In genomic region chr20:31502884-31503673, GRCh38 we compare ENCODE assay signal across 8 cellular contexts. TPM values are rescaled to one million over a fixed set of nuclear protein-coding genes. Genes with fewer than 3 reads are reported as not detected.
DNase-seq lines count a peak whose midpoint lies in the region; TF ChIP-seq lines count a peak whose summit lies in the region.
"Not testable (repeated sequence)": the region's sequence is repeated elsewhere in the genome, so short reads cannot be mapped to it uniquely, and the experiment has no call there.

No MANE protein-coding gene starts in this region.

- not testable (repeated sequence) for H3K36me3 Mint-ChIP-seq in activated naive CD4-positive, alpha-beta T cell treated with anti-CD3 and anti-CD28 coated beads for 36 hours (ENCODE audit: low read depth); glutamatergic neuron (ENCODE audit: unreplicated experiment); type B pancreatic cell

- CTCF ChIA-PET in activated naive CD4-positive, alpha-beta T cell treated with anti-CD3 and anti-CD28 coated beads for 36 hours (lab: Charles Lee), result interaction anchor here (0.5 to 5.7 kb wide), 35 partner anchors 9 to 1969 kb away, joined by 3 to 132 read pairs (median 4); partner anchors contain the start of genes DEFB123, DEFB124, ID1 and REM1

- H3K4ac ChIP-seq in trophoblast cell (ENCODE audit: low read depth, low read length), result not testable (repeated sequence)

- peak; percentile 88 for TF ChIP-seq CTCF in GM12865 (IDR thresholded peaks at IDR 0.05; ENCODE audit: insufficient read depth, low read depth, low read length, missing control alignments)
- TF ChIP-seq CTCF in HFF-Myc (IDR thresholded peaks at IDR 0.05; ENCODE audit: low read depth, low read length, missing control alignments), result peak; percentile 80
- peak; percentile 100 for TF ChIP-seq CTCF in glutamatergic neuron (IDR thresholded peaks at IDR 0.05; ENCODE audit: partially characterized antibody, unreplicated experiment)
- TF ChIP-seq CTCF in type B pancreatic cell (conservative IDR thresholded peaks at IDR 0.05), result peak; percentile 100

- not testable (repeated sequence) for H3K9ac ChIP-seq in trophoblast cell (ENCODE audit: low read length)

- not testable (repeated sequence) for H4K8ac ChIP-seq in trophoblast cell (ENCODE audit: low read depth, low read length)

- not testable (repeated sequence) for H4K12ac ChIP-seq in trophoblast cell (ENCODE audit: low read depth, low read length)

- not testable (repeated sequence) for H3K36me3 ChIP-seq in trophoblast cell (ENCODE audit: control insufficient read depth in 1 of 2, insufficient read depth in 2 of 2, low read length in 2 of 2)

- not testable (repeated sequence) for H3K4me1 Mint-ChIP-seq in activated naive CD4-positive, alpha-beta T cell treated with anti-CD3 and anti-CD28 coated beads for 36 hours (ENCODE audit: low read depth); glutamatergic neuron (ENCODE audit: low read depth, unreplicated experiment); type B pancreatic cell (ENCODE audit: unreplicated experiment)

- H4K91ac ChIP-seq in trophoblast cell (ENCODE audit: low read depth, low read length), result not testable (repeated sequence)

- not testable (repeated sequence) for H3K27ac Mint-ChIP-seq in activated naive CD4-positive, alpha-beta T cell treated with anti-CD3 and anti-CD28 coated beads for 36 hours; glutamatergic neuron (ENCODE audit: unreplicated experiment); type B pancreatic cell

- not testable (repeated sequence) for H2BK5ac ChIP-seq in trophoblast cell (ENCODE audit: low read depth, low read length, poor library complexity)

- not testable (repeated sequence) for H3K79me2 ChIP-seq in trophoblast cell (ENCODE audit: control insufficient read depth, insufficient read depth, low read length, poor library complexity)

- H3K9me3 ChIP-seq in trophoblast cell (ENCODE audit: insufficient read depth, low read depth, low read length), result not testable (repeated sequence)

- H2BK120ac ChIP-seq in trophoblast cell (ENCODE audit: insufficient read depth, low read length, poor library complexity), result not testable (repeated sequence)

- intact Hi-C loops in activated naive CD4-positive, alpha-beta T cell treated with anti-CD3 and anti-CD28 coated beads for 36 hours (cut with micrococcal nuclease), result loop anchor here (1.0 to 2.0 kb wide), 2 partner anchors 43 to 190 kb away; no protein-coding TSS in a partner anchor

- DNase-seq in GM12865 (ENCODE audit: low read depth) (peak; percentile 79), HFF-Myc (ENCODE audit: extremely low read depth, low read depth) (peak; percentile 52), MV-4-11 (lab: John Stamatoyannopoulos, UW) (peak; percentile 34), SKM-1 (lab: John Stamatoyannopoulos, UW; ENCODE audit: unreplicated experiment) (peak; percentile 60), glutamatergic neuron (peak; percentile 98), trophoblast cell (peak; percentile 78 to 98), type B pancreatic cell (ENCODE audit: extremely low spot score, unreplicated experiment) (peak; percentile 84)
- DNase-seq in activated naive CD4-positive, alpha-beta T cell treated with anti-CD3 and anti-CD28 coated beads for 36 hours, result peak; percentile 84

- not testable (repeated sequence) for H3K4me2 ChIP-seq in trophoblast cell (ENCODE audit: low read length)

- not testable (repeated sequence) for H2AFZ ChIP-seq in trophoblast cell (ENCODE audit: insufficient read depth, low read length, poor library complexity)

- not testable (repeated sequence) for H2AK5ac ChIP-seq in trophoblast cell (ENCODE audit: low read length)

- H3K4me1 ChIP-seq in trophoblast cell (ENCODE audit: control insufficient read depth in 1 of 2, insufficient read depth in 2 of 2, low read length in 2 of 2), result not testable (repeated sequence)

- H3K4me3 ChIP-seq in GM12865 (ENCODE audit: low read depth, low read length); HFF-Myc (replicated peaks; ENCODE audit: low read depth, low read length); trophoblast cell (ENCODE audit: low read depth, low read length): not testable (repeated sequence)

- H3K27ac ChIP-seq in trophoblast cell (ENCODE audit: low read depth, low read length), result not testable (repeated sequence)

- H3K27me3 ChIP-seq in trophoblast cell (ENCODE audit: insufficient read depth, low read length), result not testable (repeated sequence)

- H3K14ac ChIP-seq in trophoblast cell (ENCODE audit: low read length), result not testable (repeated sequence)

- H2BK12ac ChIP-seq in trophoblast cell (ENCODE audit: low read length), result not testable (repeated sequence)

- not testable (repeated sequence) for H3K79me1 ChIP-seq in trophoblast cell (ENCODE audit: low read length)

- not testable (repeated sequence) for H3K18ac ChIP-seq in trophoblast cell (ENCODE audit: low read length)

- H3K9me3 Mint-ChIP-seq in activated naive CD4-positive, alpha-beta T cell treated with anti-CD3 and anti-CD28 coated beads for 36 hours; glutamatergic neuron (ENCODE audit: unreplicated experiment); type B pancreatic cell: not testable (repeated sequence)

- H3K27me3 Mint-ChIP-seq in activated naive CD4-positive, alpha-beta T cell treated with anti-CD3 and anti-CD28 coated beads for 36 hours (ENCODE audit: low read depth); glutamatergic neuron (ENCODE audit: unreplicated experiment): not testable (repeated sequence)
- peaks cover 24% of the 10 kb centered on the region for H3K27me3 Mint-ChIP-seq in type B pancreatic cell

- H3K23ac ChIP-seq in trophoblast cell (ENCODE audit: low read length), result not testable (repeated sequence)

- no CpG with 5 or more reads among the region's 20 CpGs for WGBS in trophoblast cell (ENCODE audit: extremely low coverage, insufficient coverage, insufficient read length)

- H3K4me3 Mint-ChIP-seq in activated naive CD4-positive, alpha-beta T cell treated with anti-CD3 and anti-CD28 coated beads for 36 hours; glutamatergic neuron (ENCODE audit: unreplicated experiment); type B pancreatic cell: not testable (repeated sequence)

RNA-seq across cellular contexts. Expression of gene HM13, which starts 11.2 kb away (rescaled TPM):
- 10 to 100 TPM; 67.3 to 69.4 TPM for total RNA-seq in activated naive CD4-positive, alpha-beta T cell treated with anti-CD3 and anti-CD28 coated beads for 36 hours
- total RNA-seq in glutamatergic neuron (ENCODE audit: unreplicated experiment), result 320 TPM
- 246 and 265 TPM in 2 replicates for polyA plus RNA-seq in trophoblast cell (2013)
- total RNA-seq in type B pancreatic cell (ENCODE audit: low replicate concordance), result 246 and 281 TPM in 2 replicates

RNA-seq across cellular contexts. Expression of gene REM1, which starts 28.0 kb away (rescaled TPM):
- not detected for total RNA-seq in activated naive CD4-positive, alpha-beta T cell treated with anti-CD3 and anti-CD28 coated beads for 36 hours
- 2.8 TPM for total RNA-seq in glutamatergic neuron (ENCODE audit: unreplicated experiment)
- polyA plus RNA-seq in trophoblast cell (2013), result not detected in 2 replicates
- not detected in 2 replicates for total RNA-seq in type B pancreatic cell (ENCODE audit: low replicate concordance)

RNA-seq across cellular contexts. Expression of gene DEFB124, which starts 28.2 kb away (rescaled TPM):
- not detected for total RNA-seq in activated naive CD4-positive, alpha-beta T cell treated with anti-CD3 and anti-CD28 coated beads for 36 hours
- not detected for total RNA-seq in glutamatergic neuron (ENCODE audit: unreplicated experiment)
- polyA plus RNA-seq in trophoblast cell (2013), result not detected in 2 replicates
- not detected in 2 replicates for total RNA-seq in type B pancreatic cell (ENCODE audit: low replicate concordance)

Comparison
In these comparisons a context has a peak if more than half of its experiments do, and no peak if none do; other contexts are left out.
1. DNase-seq: peak in every context shown above with its lines; median percentile 98 in glutamatergic neuron; 88 in trophoblast cell; 84 in activated naive CD4-positive, alpha-beta T cell treated with anti-CD3 and anti-CD28 coated beads for 36 hours; 84 in type B pancreatic cell; 79 in GM12865; 60 in SKM-1; 52 in HFF-Myc; 34 in MV-4-11.